19 cellular contexts compared by ENCODE assay signal in the genomic region with DNA sequence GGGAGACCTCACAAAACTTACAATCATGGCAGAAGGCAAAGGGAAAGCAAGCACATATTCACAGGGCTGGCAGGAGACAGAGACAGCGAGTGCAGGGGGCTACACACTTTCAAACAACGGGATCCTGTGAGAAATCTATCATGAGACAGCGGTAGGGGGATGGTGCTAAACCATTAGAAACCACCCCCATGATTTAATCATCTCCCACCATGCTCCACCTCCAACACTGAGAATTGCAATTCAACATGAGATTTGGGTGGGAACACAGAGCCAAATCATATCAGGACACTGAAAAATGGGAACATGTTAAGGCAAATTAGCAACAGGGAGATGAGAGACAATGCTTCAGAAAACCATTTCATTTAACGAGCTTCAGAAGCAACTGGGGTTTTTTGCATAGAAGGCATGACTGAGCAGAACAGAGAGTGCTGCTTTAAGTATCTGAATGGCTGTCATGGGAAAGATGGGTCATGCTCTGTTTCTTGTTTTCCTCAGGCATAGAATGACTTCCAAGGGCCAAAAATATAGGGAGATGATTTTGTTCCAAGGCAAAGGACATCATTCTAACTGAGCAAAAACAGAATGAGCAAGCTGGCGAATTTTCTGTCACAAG.
"Had no signal": no experiment of that assay in that cellular context is flagged by ENCODE, and none has a peak within 500 bp of the region (broad histone marks: within the 10 kb centered on the region; RNA-seq: fewer than 3 reads in every experiment).

No MANE protein-coding gene starts in this region.

- H3K27ac ChIP-seq: esophagus muscularis mucosa, lower lobe of right lung, psoas muscle, right lobe of liver, spleen had no signal

- H3K27me3 ChIP-seq: esophagus muscularis mucosa, right lobe of liver had no signal

- H3K4me1 ChIP-seq: esophagus muscularis mucosa, lower lobe of right lung, psoas muscle, right lobe of liver, spleen had no signal

- H3K4me1 Mint-ChIP-seq: immature natural killer cell; naive thymus-derived CD8-positive, alpha-beta T cell had no signal

- H3K9me3 ChIP-seq: esophagus muscularis mucosa, lower lobe of right lung, psoas muscle, right lobe of liver, spleen had no signal

- DNase-seq: activated CD4-positive, alpha-beta T cell treated with anti-CD3 and anti-CD28 coated beads for 1 hour; activated CD4-positive, alpha-beta T cell treated with anti-CD3 and anti-CD28 coated beads, Interleukin-2, amount 50 U/mL, for 48 hours; activated effector memory CD4-positive, alpha-beta T cell treated with anti-CD3 and anti-CD28 coated beads, Interleukin-2, amount 50 U/mL, for 16 hours; activated T-cell treated with anti-CD3 and anti-CD28 coated beads, Interleukin-2, amount 50 U/mL, for 4 hours; amygdala; glutamatergic neuron; immature natural killer cell; lower lobe of right lung; naive thymus-derived CD8-positive, alpha-beta T cell; occipital lobe; psoas muscle; right lobe of liver; spleen; stimulated activated CD4-positive, alpha-beta T cell treated with anti-CD3 and anti-CD28 coated beads, Interleukin-1b, Interleukin-23, amount 100 ng/mL, for 48 hours; stimulated activated naive CD4-positive, alpha-beta T cell had no signal

- H3K27me3 Mint-ChIP-seq: brain, type B pancreatic cell had no signal

- H3K4me3 Mint-ChIP-seq: activated T-cell treated with anti-CD3 and anti-CD28 coated beads, Interleukin-2, amount 50 U/mL, for 4 hours; brain; immature natural killer cell; naive thymus-derived CD8-positive, alpha-beta T cell; type B pancreatic cell had no signal

- H3K36me3 Mint-ChIP-seq: activated naive CD4-positive, alpha-beta T cell treated with anti-CD3 and anti-CD28 coated beads, Interleukin-2, amount 50 U/mL, for 72 hours; brain; immature natural killer cell; naive thymus-derived CD8-positive, alpha-beta T cell; type B pancreatic cell had no signal

- ATAC-seq: activated naive CD4-positive, alpha-beta T cell treated with anti-CD3 and anti-CD28 coated beads, Interleukin-2, amount 50 U/mL, for 72 hours; activated T-cell treated with anti-CD3 and anti-CD28 coated beads, Interleukin-2, amount 50 U/mL, for 4 hours; lower lobe of right lung; naive thymus-derived CD8-positive, alpha-beta T cell; psoas muscle; right lobe of liver had no signal

- H3K27ac Mint-ChIP-seq: activated naive CD4-positive, alpha-beta T cell treated with anti-CD3 and anti-CD28 coated beads, Interleukin-2, amount 50 U/mL, for 72 hours; immature natural killer cell; naive thymus-derived CD8-positive, alpha-beta T cell; type B pancreatic cell had no signal

- H3K9me3 Mint-ChIP-seq: activated naive CD4-positive, alpha-beta T cell treated with anti-CD3 and anti-CD28 coated beads, Interleukin-2, amount 50 U/mL, for 72 hours; naive thymus-derived CD8-positive, alpha-beta T cell; type B pancreatic cell had no signal

- H3K4me3 ChIP-seq: esophagus muscularis mucosa, lower lobe of right lung, psoas muscle, right lobe of liver, spleen had no signal

- H3K36me3 ChIP-seq: esophagus muscularis mucosa, lower lobe of right lung, right lobe of liver, spleen had no signal
